ENCODE assay signal across 25 cellular contexts in genomic region chr17:77565166-77565565, GRCh38.
"Had no signal": no experiment of that assay in that cellular context is flagged by ENCODE, and none has a peak within 500 bp of the region (broad histone marks: within the 10 kb centered on the region; RNA-seq: fewer than 3 reads in every experiment).

No MANE protein-coding gene starts in this region.

- H3K36me3 ChIP-seq: adrenal gland, gastrocnemius medialis, pancreas, upper lobe of left lung had no signal

- H3K27me3 ChIP-seq: gastrocnemius medialis, pancreas, upper lobe of left lung had no signal

- H3K9me3 ChIP-seq: adrenal gland, body of pancreas, gastrocnemius medialis, pancreas, psoas muscle, upper lobe of left lung had no signal

- H3K4me2 ChIP-seq: smooth muscle cell had no signal

- H3K4me1 ChIP-seq: adrenal gland, body of pancreas, gastrocnemius medialis, pancreas, psoas muscle, upper lobe of left lung had no signal

- H3K36me3 Mint-ChIP-seq: activated naive CD8-positive, alpha-beta T cell treated with anti-CD3 and anti-CD28 coated beads for 36 hours; naive B cell had no signal

- DNase-seq: activated CD4-positive, alpha-beta T cell treated with anti-CD3 and anti-CD28 coated beads for 36 hours; activated CD4-positive, CD25-positive, alpha-beta regulatory T cell; activated effector memory CD4-positive, alpha-beta T cell treated with Interleukin-2 at 50 U/mL for 16 hours; activated naive CD4-positive, alpha-beta T cell treated with Interleukin-2 at 50 U/mL for 16 hours; activated naive CD8-positive, alpha-beta T cell treated with anti-CD3 and anti-CD28 coated beads for 36 hours; activated T-cell treated with anti-CD3 and anti-CD28 coated beads for 4 hours; adrenal gland; body of pancreas; caudate nucleus; erythroblast; gastrocnemius medialis; glutamatergic neuron; islet precursor cell; left cardiac atrium; left ventricle myocardium superior; naive B cell; nephron progenitor cell; stimulated activated CD4-positive, alpha-beta T cell treated with anti-CD3 and anti-CD28 coated beads, Interleukin-15, amount 100 ng/mL, for 24 hours; substantia nigra; upper lobe of left lung had no signal

- H3K27me3 Mint-ChIP-seq: activated naive CD8-positive, alpha-beta T cell treated with anti-CD3 and anti-CD28 coated beads for 36 hours had no signal

- H3K4me1 Mint-ChIP-seq: activated CD4-positive, alpha-beta T cell treated with anti-CD3 and anti-CD28 coated beads for 36 hours; activated naive CD8-positive, alpha-beta T cell treated with anti-CD3 and anti-CD28 coated beads for 36 hours; mesothelial cell of epicardium had no signal

- H3K9me3 Mint-ChIP-seq: activated naive CD8-positive, alpha-beta T cell treated with anti-CD3 and anti-CD28 coated beads for 36 hours; naive B cell; stimulated activated naive CD8-positive, alpha-beta T cell treated with anti-CD3 and anti-CD28 coated beads, Interleukin-15, Interleukin-2, amounts not matched to agents 100 ng/mL and 50 ng/mL, for 24 hours had no signal

- H3K27ac ChIP-seq: adrenal gland, body of pancreas, gastrocnemius medialis, pancreas, psoas muscle, upper lobe of left lung had no signal

- H3K27ac Mint-ChIP-seq: activated CD4-positive, alpha-beta T cell treated with anti-CD3 and anti-CD28 coated beads for 36 hours; activated naive CD8-positive, alpha-beta T cell treated with anti-CD3 and anti-CD28 coated beads for 36 hours; mesothelial cell of epicardium; naive B cell; nephron progenitor cell had no signal

- H3K4me3 ChIP-seq: adrenal gland, body of pancreas, gastrocnemius medialis, pancreas, psoas muscle, smooth muscle cell, upper lobe of left lung had no signal

- H3K4me3 Mint-ChIP-seq: activated CD4-positive, alpha-beta T cell treated with anti-CD3 and anti-CD28 coated beads for 36 hours; activated naive CD8-positive, alpha-beta T cell treated with anti-CD3 and anti-CD28 coated beads for 36 hours; mesothelial cell of epicardium; naive B cell; nephron progenitor cell; stimulated activated naive CD8-positive, alpha-beta T cell treated with anti-CD3 and anti-CD28 coated beads, Interleukin-15, Interleukin-2, amounts not matched to agents 100 ng/mL and 50 ng/mL, for 24 hours had no signal
